9 cellular contexts compared by ENCODE assay signal in genomic region chr9:88852794-88853193, GRCh38.
DNase-seq lines count a peak whose midpoint lies in the region; ATAC-seq and TF ChIP-seq lines count a peak whose summit lies in the region.
"Had no signal": no experiment of that assay in that cellular context is flagged by ENCODE, and none has a peak within 500 bp of the region (broad histone marks: within the 10 kb centered on the region; RNA-seq: fewer than 3 reads in every experiment).

No MANE protein-coding gene starts in this region.

- no peak for TF ChIP-seq CTCF in GM23338 (conservative IDR thresholded peaks at IDR 0.05; ENCODE audit: low read depth in 2 of 2)
- no peak for TF ChIP-seq CTCF in fibroblast of villous mesenchyme (IDR thresholded peaks at IDR 0.05; ENCODE audit: insufficient read depth, low read depth, low read length)
- no peak for TF ChIP-seq CTCF in gastrocnemius medialis (IDR thresholded peaks at IDR 0.05 in 4 of 5, conservative IDR thresholded peaks at IDR 0.05 in 1 of 5)
- no peak for TF ChIP-seq CTCF in uterus (IDR thresholded peaks at IDR 0.05)

- H3K27me3 ChIP-seq in GM23338 (ENCODE audit: insufficient read depth) (no peaks in the 10 kb centered on the region), gastrocnemius medialis (no peaks in the 10 kb centered on the region), uterus (no peaks in the 10 kb centered on the region)

- intact Hi-C loops in gastrocnemius medialis (cut with DNase I; ENCODE audit: low total_unique reads): no loop called here
- intact Hi-C loops in uterus (cut with DNase I; ENCODE audit: low total_unique reads): no loop called here

- no peak overlapping the region for H3K27ac ChIP-seq in GM23338 (ENCODE audit: low read depth)
- H3K27ac ChIP-seq in gastrocnemius medialis: peak overlapping the region in 1 of 4 donors; percentile 17
- H3K27ac ChIP-seq in uterus: no peak overlapping the region

- no peaks in the 10 kb centered on the region for H3K79me2 ChIP-seq in GM23338 (replicated peaks; ENCODE audit: insufficient read depth)

- DNase-seq in GM23338 (ENCODE audit: low spot score) (peak; percentile 25), SK-MEL-5 (ENCODE audit: low read depth, low spot score) (peak; percentile 41), fibroblast of villous mesenchyme (ENCODE audit: low read depth) (peak; percentile 91), gastrocnemius medialis (peak; percentile 24 to 30), kidney glomerular epithelial cell (lab: John Stamatoyannopoulos, UW) (no peak), uterus (no peak)
- DNase-seq: stimulated activated naive CD4-positive, alpha-beta T cell treated with Interleukin-2 at 50 U/mL for 16 hours had no signal

- H3K4me3 Mint-ChIP-seq in GM23338: no peak overlapping the region

- no peak overlapping the region for H3K4me3 ChIP-seq in GM23338
- H3K4me3 ChIP-seq in fibroblast of villous mesenchyme (ENCODE audit: low read depth, low read length): no peak overlapping the region
- no peak overlapping the region for H3K4me3 ChIP-seq in gastrocnemius medialis
- no peak overlapping the region for H3K4me3 ChIP-seq in uterus

- no peaks in the 10 kb centered on the region for H3K9me2 ChIP-seq in GM23338 (ENCODE audit: insufficient read depth)

- H3K27me3 Mint-ChIP-seq in GM23338 (ENCODE audit: insufficient read depth, low read depth, poor library complexity): no peaks in the 10 kb centered on the region

- H3F3A ChIP-seq in GM23338 (replicated peaks; ENCODE audit: low read depth): no peaks in the 10 kb centered on the region

- no peaks in the 10 kb centered on the region for H3K36me3 Mint-ChIP-seq in GM23338 (ENCODE audit: low read depth)

- no peak overlapping the region for H3K4me2 ChIP-seq in GM23338

- no peaks in the 10 kb centered on the region for H3K4me1 Mint-ChIP-seq in GM23338

- H3K4me1 ChIP-seq in GM23338 (ENCODE audit: insufficient read depth) (no peaks in the 10 kb centered on the region), gastrocnemius medialis (no peaks in the 10 kb centered on the region), uterus (no peaks in the 10 kb centered on the region)

- no peak; the same call in 2 of the 3 replicates for ATAC-seq in GM23338
- ATAC-seq in gastrocnemius medialis: peak; percentile 46 to 80
- no peak for ATAC-seq in GM21576 (IDR thresholded peaks at IDR 0.05; ENCODE audit: unreplicated experiment)
- ATAC-seq: activated CD4-positive, CD25-positive, alpha-beta regulatory T cell treated with anti-CD3 and anti-CD28 coated beads, Interleukin-2, amount 50 U/mL, for 24 hours had no signal

- H3K9me3 ChIP-seq in gastrocnemius medialis: no peaks in the 10 kb centered on the region
- H3K9me3 ChIP-seq in uterus: no peaks in the 10 kb centered on the region

- peaks cover 6% of the 10 kb centered on the region; the same call in 2 of the 3 replicates for H3K9me3 Mint-ChIP-seq in GM23338

- H3K27ac Mint-ChIP-seq in GM23338: no peak overlapping the region; the same call in 1 of the 2 replicates

- in situ Hi-C loops in SK-MEL-5 (cut with HindIII; ENCODE audit: low pct_unique_long_range_greater_than_20kb, low sequenced_read_pairs): no loop called here
- in situ Hi-C loops in gastrocnemius medialis (cut with MboI; ENCODE audit: low sequenced_read_pairs in 4 of 4): no loop called here

- peak overlapping the region; percentile 96 for H2AFZ ChIP-seq in GM23338

- H3K36me3 ChIP-seq in GM23338 (ENCODE audit: insufficient read depth) (no peaks in the 10 kb centered on the region; the same call in 1 of the 2 replicates), gastrocnemius medialis (no peaks in the 10 kb centered on the region), uterus (no peaks in the 10 kb centered on the region)

- TF ChIP-seq POLR2A in gastrocnemius medialis (IDR thresholded peaks at IDR 0.05) (no peak), uterus (IDR thresholded peaks at IDR 0.05) (no peak)

- no peaks in the 10 kb centered on the region for H4K20me1 ChIP-seq in GM23338 (replicated peaks; ENCODE audit: insufficient read depth)

TF ChIP-seq in GM23338, 12 proteins besides CTCF, POLR2A, EP300 and RAD21 (continues in another document):
- TF ChIP-seq ZNF462 (CRISPR knock-in tag; IDR thresholded peaks at IDR 0.05): no peak
- TF ChIP-seq JUNB (IDR thresholded peaks at IDR 0.05; ENCODE audit: unreplicated experiment): no peak
- no peak for TF ChIP-seq REST (IDR thresholded peaks at IDR 0.05; ENCODE audit: unreplicated experiment)

Comparison
In these comparisons a context has a peak if more than half of its experiments do, and no peak if none do; other contexts are left out.
1. ATAC-seq: peak in gastrocnemius medialis (2 of 2); none in GM23338 (single experiment) and GM21576 (single experiment).
2. DNase-seq: peak in GM23338 (single experiment), SK-MEL-5 (single experiment), fibroblast of villous mesenchyme (single experiment) and gastrocnemius medialis (2 of 2); none in kidney glomerular epithelial cell (single experiment) and uterus (0 of 2).